In genomic region chr4:53497446-53498069, GRCh38 we compare ENCODE assay signal across 13 cellular contexts.
A peak's percentile ranks its signal among the peaks of the same experiment; 100 is the strongest.
DNase-seq lines count a peak whose midpoint lies in the region; ATAC-seq and TF ChIP-seq lines count a peak whose summit lies in the region.
"Had no signal": no experiment of that assay in that cellular context is flagged by ENCODE, and none has a peak within 500 bp of the region (broad histone marks: within the 10 kb centered on the region; RNA-seq: fewer than 3 reads in every experiment).

No MANE protein-coding gene starts in this region.

- H3K9me3 ChIP-seq in tibial nerve: no peaks in the 10 kb centered on the region

- no peaks in the 10 kb centered on the region for H3K36me3 ChIP-seq in tibial nerve

- H3K4me3 ChIP-seq in tibial nerve: no peak overlapping the region
- H3K4me3 ChIP-seq: GM12878 had no signal

- TF ChIP-seq EP300 in tibial nerve (IDR thresholded peaks at IDR 0.05): peak in 1 of 2 donors; percentile 81

- peak overlapping the region in 3 of 4 donors; percentile 4 to 81 (median 62) for H3K27ac ChIP-seq in tibial nerve

- ATAC-seq in GM21367 (IDR thresholded peaks at IDR 0.05; ENCODE audit: unreplicated experiment): no peak
- ATAC-seq: activated naive CD4-positive, alpha-beta T cell treated with anti-CD3 and anti-CD28 coated beads, Interleukin-2, amount 50 U/mL, for 72 hours; GM12878 had no signal

- WGBS in tibial nerve, 2 donors: 34% methylated on average over 6 of the region's 6 CpGs

- peak in 1 of 5 experiments; percentile 22 for TF ChIP-seq CTCF in tibial nerve (IDR thresholded peaks at IDR 0.05)

- peak; percentile 58 for DNase-seq in NCI-H226
- peak; percentile 90 for DNase-seq in fibroblast of gingiva (ENCODE audit: low read depth)
- peak; percentile 25 for DNase-seq in medulla oblongata (ENCODE audit: extremely low spot score)
- DNase-seq in tibial nerve (ENCODE audit: low spot score in 2 of 2): peak; percentile 56 to 63
- no peak for DNase-seq in NCI-H748 treated with DMSO at 0.1 percent for 48 hours (lab: John Stamatoyannopoulos, UW)
- no peak for DNase-seq in NCI-H2081 (lab: John Stamatoyannopoulos, UW)
- no peak for DNase-seq in glomerular visceral epithelial cell (ENCODE audit: extremely low spot score)
- DNase-seq: endodermal cell, KG1, NCI-H510A had no signal

- no peaks in the 10 kb centered on the region for H3K27me3 ChIP-seq in tibial nerve

- H3K4me1 ChIP-seq in tibial nerve: peaks cover 0 to 30% (median 0%) of the 10 kb centered on the region in 4 donors

- TF ChIP-seq POLR2A in tibial nerve (IDR thresholded peaks at IDR 0.05): no peak

Comparison
In these comparisons a context has a peak if more than half of its experiments do, and no peak if none do; other contexts are left out.
1. DNase-seq: peak in NCI-H226 (single experiment), fibroblast of gingiva (single experiment), medulla oblongata (single experiment) and tibial nerve (2 of 2); none in NCI-H748 treated with DMSO at 0.1 percent for 48 hours (single experiment), NCI-H2081 (0 of 2) and glomerular visceral epithelial cell (single experiment).